ENCODE assay signal across 9 cellular contexts in genomic region chr2:108621689-108622681, GRCh38.
A peak's percentile ranks its signal among the peaks of the same experiment; 100 is the strongest.
DNase-seq lines count a peak whose midpoint lies in the region; ATAC-seq, FAIRE-seq and TF ChIP-seq lines count a peak whose summit lies in the region.
"Had no signal": no experiment of that assay in that cellular context is flagged by ENCODE, and none has a peak within 500 bp of the region (broad histone marks: within the 10 kb centered on the region; RNA-seq: fewer than 3 reads in every experiment).

No MANE protein-coding gene starts in this region.

- no peak for ATAC-seq in activated CD4-positive, alpha-beta T cell treated with anti-CD3 and anti-CD28 coated beads for 36 hours
- ATAC-seq in T-cell (replicated peaks in 1 of 4) (no peak), GM19455 (IDR thresholded peaks at IDR 0.05; ENCODE audit: unreplicated experiment) (no peak)
- ATAC-seq in stimulated activated naive CD8-positive, alpha-beta T cell treated with anti-CD3 and anti-CD28 coated beads, Interleukin-15, amount 100 ng/mL, for 72 hours, result no peak

- FAIRE-seq in endothelial cell of umbilical vein (lab: Jason Lieb, UNC) (no peak), GM12891 (lab: Jason Lieb, UNC) (no peak)

- H3K79me2 ChIP-seq in endothelial cell of umbilical vein (ENCODE audit: control insufficient read depth, insufficient read depth, low read length), result peaks cover 40% of the 10 kb centered on the region

- TF ChIP-seq POLR2A in endothelial cell of umbilical vein (IDR thresholded peaks at IDR 0.05; ENCODE audit: low read depth, low read length) (no peak), GM12891 (IDR thresholded peaks at IDR 0.05; ENCODE audit: low read depth, low read length) (no peak)

- BruUV-seq in endothelial cell of umbilical vein (replicated peaks; lab: Mats Ljungman, UMichigan), result no TSS peak

- H4K20me1 ChIP-seq in endothelial cell of umbilical vein (replicated peaks; ENCODE audit: control insufficient read depth, extremely low read depth, insufficient read depth, low read length), result no peaks in the 10 kb centered on the region

- peak; percentile 49 for DNase-seq in activated CD4-positive, alpha-beta T cell treated with anti-CD3 and anti-CD28 coated beads for 36 hours
- no peak for DNase-seq in activated CD4-positive, alpha-beta T cell treated with anti-CD3 and anti-CD28 coated beads for 48 hours
- DNase-seq in T-cell (peak in 4 of 34 experiments; percentile 8 to 41 (median 20)), endothelial cell of umbilical vein (ENCODE audit: low read depth, low spot score) (no peak), amniotic stem cell (lab: John Stamatoyannopoulos, UW) (no peak), GM12891 (ENCODE audit: insufficient read length, low spot score) (no peak)
- no peak for DNase-seq in stimulated activated naive CD8-positive, alpha-beta T cell treated with anti-CD3 and anti-CD28 coated beads, Interleukin-15, amount 100 ng/mL, for 72 hours
- DNase-seq: NCI-H774 had no signal

- intact Hi-C loops in activated CD4-positive, alpha-beta T cell treated with anti-CD3 and anti-CD28 coated beads for 36 hours (cut with DNase I, micrococcal nuclease), result loop anchor here (1.0 to 5.0 kb wide), 5 partner anchors 7 to 175 kb away; partner anchors contain the start of genes GCC2 (in 1 of the 2), LIMS1 (in 1 of the 2) and RANBP2 (in 1 of the 2)
- intact Hi-C loops in endothelial cell of umbilical vein (cut with micrococcal nuclease), result no loop called here

- H3K9me3 ChIP-seq in endothelial cell of umbilical vein (replicated peaks; ENCODE audit: control insufficient read depth, insufficient read depth, low read length), result no peaks in the 10 kb centered on the region

- H3K4me1 ChIP-seq in endothelial cell of umbilical vein (ENCODE audit: control insufficient read depth, extremely low read depth, insufficient read depth, low read length), result peaks cover 47% of the 10 kb centered on the region

- H3K27ac Mint-ChIP-seq in activated CD4-positive, alpha-beta T cell treated with anti-CD3 and anti-CD28 coated beads for 36 hours, result peak overlapping the region; percentile 91
- peak overlapping the region; percentile 94 for H3K27ac Mint-ChIP-seq in T-cell
- peak overlapping the region in 1 of 2 donors; percentile 57 for H3K27ac Mint-ChIP-seq in stimulated activated naive CD8-positive, alpha-beta T cell treated with anti-CD3 and anti-CD28 coated beads, Interleukin-15, amount 100 ng/mL, for 72 hours

- no peak overlapping the region for H3K4me3 ChIP-seq in endothelial cell of umbilical vein (replicated peaks in 1 of 3; ENCODE audit: insufficient read depth in 1 of 3, low read depth in 1 of 3, low read length in 3 of 3)

- no peaks in the 10 kb centered on the region for H3K9me3 Mint-ChIP-seq in activated CD4-positive, alpha-beta T cell treated with anti-CD3 and anti-CD28 coated beads for 36 hours (ENCODE audit: low read depth)
- no peaks in the 10 kb centered on the region for H3K9me3 Mint-ChIP-seq in T-cell
- H3K9me3 Mint-ChIP-seq in stimulated activated naive CD8-positive, alpha-beta T cell treated with anti-CD3 and anti-CD28 coated beads, Interleukin-15, amount 100 ng/mL, for 72 hours, result no peaks in the 10 kb centered on the region

- peak overlapping the region; percentile 76 for H3K4me3 Mint-ChIP-seq in activated CD4-positive, alpha-beta T cell treated with anti-CD3 and anti-CD28 coated beads for 36 hours
- H3K4me3 Mint-ChIP-seq in T-cell, result peak overlapping the region; percentile 82 to 88 (median 84)
- peak overlapping the region; percentile 88 to 98 for H3K4me3 Mint-ChIP-seq in stimulated activated naive CD8-positive, alpha-beta T cell treated with anti-CD3 and anti-CD28 coated beads, Interleukin-15, amount 100 ng/mL, for 72 hours

- TF ChIP-seq CTCF in endothelial cell of umbilical vein (IDR thresholded peaks at IDR 0.05; ENCODE audit: extremely low read depth in 1 of 2, insufficient read depth in 1 of 2, low read depth in 1 of 2, low read length in 2 of 2), result no peak

- no peaks in the 10 kb centered on the region for H3K27me3 Mint-ChIP-seq in activated CD4-positive, alpha-beta T cell treated with anti-CD3 and anti-CD28 coated beads for 36 hours
- no peaks in the 10 kb centered on the region for H3K27me3 Mint-ChIP-seq in T-cell
- no peaks in the 10 kb centered on the region for H3K27me3 Mint-ChIP-seq in stimulated activated naive CD8-positive, alpha-beta T cell treated with anti-CD3 and anti-CD28 coated beads, Interleukin-15, amount 100 ng/mL, for 72 hours

- no peaks in the 10 kb centered on the region for H3K36me3 Mint-ChIP-seq in activated CD4-positive, alpha-beta T cell treated with anti-CD3 and anti-CD28 coated beads for 36 hours (ENCODE audit: low read depth)
- H3K36me3 Mint-ChIP-seq in T-cell, result peaks cover 3% of the 10 kb centered on the region

- POLR2A ChIA-PET in activated CD4-positive, alpha-beta T cell treated with anti-CD3 and anti-CD28 coated beads for 36 hours (lab: Charles Lee), result interaction anchor here (0.6 to 2.0 kb wide), 5 partner anchors 9 to 194 kb away, joined by 3 to 15 read pairs (median 3); partner anchors contain the start of gene GCC2
- POLR2A ChIA-PET in T-cell (lab: Charles Lee), result interaction anchor here (0.5 to 2.0 kb wide), 7 partner anchors 7 to 164 kb away, joined by 3 to 16 read pairs (median 3); partner anchors contain the start of genes CCDC138 (in 1 of the 2) and LIMS1 (in 1 of the 2)
- POLR2A ChIA-PET in endothelial cell of umbilical vein (lab: Charles Lee), result no interaction called here

- peak overlapping the region; percentile 39 for H3K4me2 ChIP-seq in endothelial cell of umbilical vein (ENCODE audit: insufficient read depth, low read length)

- H3K4me1 Mint-ChIP-seq in activated CD4-positive, alpha-beta T cell treated with anti-CD3 and anti-CD28 coated beads for 36 hours, result peaks cover 82% of the 10 kb centered on the region
- H3K4me1 Mint-ChIP-seq in T-cell, result peaks cover 77 to 85% (median 82%) of the 10 kb centered on the region in 3 donors
- H3K4me1 Mint-ChIP-seq in stimulated activated naive CD8-positive, alpha-beta T cell treated with anti-CD3 and anti-CD28 coated beads, Interleukin-15, amount 100 ng/mL, for 72 hours, result peaks cover 74% of the 10 kb centered on the region

- no peaks in the 10 kb centered on the region for H3K36me3 ChIP-seq in endothelial cell of umbilical vein (ENCODE audit: control insufficient read depth in 2 of 2, extremely low read depth in 1 of 2, insufficient read depth in 2 of 2, low read length in 2 of 2)

- no peaks in the 10 kb centered on the region for H3K9me1 ChIP-seq in endothelial cell of umbilical vein (replicated peaks; ENCODE audit: control insufficient read depth, extremely low read depth, insufficient read depth, low read length)

- CTCF ChIA-PET in activated CD4-positive, alpha-beta T cell treated with anti-CD3 and anti-CD28 coated beads for 36 hours (lab: Charles Lee), result interaction anchor here (0.7 to 11.6 kb wide), 7 partner anchors 7 to 38 kb away, joined by 3 to 119 read pairs (median 7); no protein-coding TSS in a partner anchor
- CTCF ChIA-PET in T-cell (lab: Charles Lee) (interaction anchor here (0.6 to 3.0 kb wide), 15 partner anchors 7 to 340 kb away, joined by 3 to 16 read pairs (median 5); no protein-coding TSS in a partner anchor), endothelial cell of umbilical vein (lab: Charles Lee) (interaction anchor here (0.9 to 4.2 kb wide), 8 partner anchors 8 to 17 kb away, joined by 3 to 60 read pairs (median 5); no protein-coding TSS in a partner anchor)

- no peaks in the 10 kb centered on the region for H3K27me3 ChIP-seq in endothelial cell of umbilical vein (ENCODE audit: control insufficient read depth in 2 of 2, insufficient read depth in 2 of 2, low read length in 2 of 2)

- no peak overlapping the region for H3K27ac ChIP-seq in endothelial cell of umbilical vein (ENCODE audit: insufficient read depth, low read depth, low read length)

- H2AFZ ChIP-seq in endothelial cell of umbilical vein (ENCODE audit: low read depth, low read length), result no peak overlapping the region

- dilution Hi-C loops in endothelial cell of umbilical vein (cut with MboI; ENCODE audit: extremely low pct_ligation_motif_present, low sequenced_read_pairs), result no loop called here

- H3K9ac ChIP-seq in endothelial cell of umbilical vein (replicated peaks; ENCODE audit: extremely low read depth, insufficient read depth, low read length), result no peak overlapping the region

TF ChIP-seq in endothelial cell of umbilical vein, 7 proteins besides CTCF, POLR2A, EP300 and RAD21:
- TF ChIP-seq MAX (IDR thresholded peaks at IDR 0.05; ENCODE audit: insufficient read depth, insufficient read length) (no peak), POLR2AphosphoS5 (IDR thresholded peaks at IDR 0.05; ENCODE audit: insufficient read depth, low read depth, low read length) (no peak), EZH2 (IDR thresholded peaks at IDR 0.05; ENCODE audit: borderline replicate concordance, low read depth, low read length, severe bottlenecking) (no peak), MYC (IDR thresholded peaks at IDR 0.05; ENCODE audit: low read depth, low read length) (no peak), FOS (IDR thresholded peaks at IDR 0.05; ENCODE audit: borderline replicate concordance, insufficient read depth, low read length) (no peak), JUN (IDR thresholded peaks at IDR 0.05; ENCODE audit: borderline replicate concordance, insufficient read depth, insufficient read length, low read depth) (no peak), GATA2 (IDR thresholded peaks at IDR 0.05; ENCODE audit: insufficient read depth, insufficient read length, low read depth, low read length) (no peak)
TF ChIP-seq in endothelial cell of umbilical vein: peak in this region for 0.

TF ChIP-seq in GM12891, 5 proteins besides CTCF, POLR2A, EP300 and RAD21:
- TF ChIP-seq PAX5 (IDR thresholded peaks at IDR 0.05; ENCODE audit: insufficient read depth, low read length, severe bottlenecking) (no peak), POU2F2 (IDR thresholded peaks at IDR 0.05; ENCODE audit: low read depth, low read length) (no peak), SPI1 (IDR thresholded peaks at IDR 0.05; ENCODE audit: low read depth, low read length) (no peak), POLR2AphosphoS5 (IDR thresholded peaks at IDR 0.05; ENCODE audit: low read depth, low read length) (no peak), TAF1 (IDR thresholded peaks at IDR 0.05; ENCODE audit: low read depth, low read length) (no peak)
